Comparison of ENCODE assay signal across 12 cellular contexts in genomic region chr3:72818915-72819314, GRCh38. TPM values are rescaled to one million over a fixed set of nuclear protein-coding genes. Genes with fewer than 3 reads are reported as not detected.
A peak's percentile ranks its signal among the peaks of the same experiment; 100 is the strongest.
DNase-seq lines count a peak whose midpoint lies in the region; ATAC-seq, FAIRE-seq and TF ChIP-seq lines count a peak whose summit lies in the region.
"Had no signal": no experiment of that assay in that cellular context is flagged by ENCODE, and none has a peak within 500 bp of the region (broad histone marks: within the 10 kb centered on the region; RNA-seq: fewer than 3 reads in every experiment).

No MANE protein-coding gene starts in this region.

- H3K27ac ChIP-seq in gastroesophageal sphincter (no peak overlapping the region), right atrium auricular region (no peak overlapping the region)
- H3K27ac ChIP-seq: epithelial cell of prostate had no signal

- no peaks in the 10 kb centered on the region for H3K9me3 Mint-ChIP-seq in effector memory CD8-positive, alpha-beta T cell
- H3K9me3 Mint-ChIP-seq: naive B cell had no signal

- peaks cover 15% of the 10 kb centered on the region for H3K36me3 Mint-ChIP-seq in effector memory CD8-positive, alpha-beta T cell (ENCODE audit: insufficient read depth)

- no peaks in the 10 kb centered on the region for H3K27me3 Mint-ChIP-seq in effector memory CD8-positive, alpha-beta T cell
- H3K27me3 Mint-ChIP-seq: naive B cell had no signal

- H3K9me3 ChIP-seq in gastroesophageal sphincter: no peaks in the 10 kb centered on the region
- no peaks in the 10 kb centered on the region for H3K9me3 ChIP-seq in right atrium auricular region

- H3K4me1 ChIP-seq in gastroesophageal sphincter (peaks cover 14 to 51% (median 22%) of the 10 kb centered on the region in 3 donors), right atrium auricular region (peaks cover 0 to 41% of the 10 kb centered on the region in 2 donors)

- TF ChIP-seq EP300 in gastroesophageal sphincter (IDR thresholded peaks at IDR 0.05): no peak

- no peak overlapping the region for H3K4me3 Mint-ChIP-seq in effector memory CD8-positive, alpha-beta T cell
- H3K4me3 Mint-ChIP-seq: naive B cell had no signal

- H3K27me3 ChIP-seq in gastroesophageal sphincter (no peaks in the 10 kb centered on the region), right atrium auricular region (no peaks in the 10 kb centered on the region)

- no peaks in the 10 kb centered on the region for H3K4me1 Mint-ChIP-seq in effector memory CD8-positive, alpha-beta T cell (ENCODE audit: low read depth in 2 of 2)

- 67 to 69% methylated on average over 1 of the region's 1 CpG for WGBS in gastroesophageal sphincter (ENCODE audit: low coverage in 1 of 2), 2 donors

- peaks cover 0 to 6% of the 10 kb centered on the region in 2 donors for H3K36me3 ChIP-seq in gastroesophageal sphincter
- H3K36me3 ChIP-seq in right atrium auricular region: peaks cover 3% of the 10 kb centered on the region

- ATAC-seq in gastroesophageal sphincter: peak; percentile 71
- ATAC-seq in effector memory CD8-positive, alpha-beta T cell (replicated peaks): no peak

- peak; percentile 63 for DNase-seq in AG08395 (ENCODE audit: low spot score)
- peak; percentile 30 for DNase-seq in GM03348 (ENCODE audit: low spot score)
- DNase-seq in amniotic epithelial cell (ENCODE audit: low read depth): peak; percentile 97
- DNase-seq in right atrium auricular region (ENCODE audit: low spot score): no peak
- DNase-seq in effector memory CD8-positive, alpha-beta T cell: no peak
- DNase-seq in GM12892 (ENCODE audit: insufficient read length): no peak
- no peak for DNase-seq in middle frontal gyrus (ENCODE audit: extremely low spot score, low spot score)
- DNase-seq: KBM-7, kidney, naive B cell had no signal

- FAIRE-seq in GM12892 (lab: Jason Lieb, UNC): no peak
- FAIRE-seq: kidney had no signal

- TF ChIP-seq CTCF in gastroesophageal sphincter (IDR thresholded peaks at IDR 0.05) (no peak), right atrium auricular region (IDR thresholded peaks at IDR 0.05) (no peak)

- TF ChIP-seq POLR2A in gastroesophageal sphincter (IDR thresholded peaks at IDR 0.05) (no peak), GM12892 (IDR thresholded peaks at IDR 0.05; ENCODE audit: low read depth, low read length) (no peak)

- no peak overlapping the region for H3K27ac Mint-ChIP-seq in effector memory CD8-positive, alpha-beta T cell

- H3K4me3 ChIP-seq in gastroesophageal sphincter (no peak overlapping the region), right atrium auricular region (no peak overlapping the region)

RNA-seq across cellular contexts. Expression of gene SHQ1, which starts 29.3 kb away (rescaled TPM):
- 10 to 100 TPM in 2 of 4 donors, 1 to 10 TPM in 2; 7.0 to 17.1 (median 11.2) TPM for total RNA-seq in gastroesophageal sphincter
- total RNA-seq in right atrium auricular region: 10 to 100 TPM; 16.5 to 19.5 TPM
- polyA plus RNA-seq in GM12892 (2012; ENCODE audit: missing spikeins): 14.8 TPM

Comparison
In these comparisons a context has a peak if more than half of its experiments do, and no peak if none do; other contexts are left out.
1. DNase-seq: peak in AG08395 (single experiment), GM03348 (single experiment) and amniotic epithelial cell (single experiment); none in right atrium auricular region (single experiment), effector memory CD8-positive, alpha-beta T cell (0 of 3), GM12892 (single experiment) and middle frontal gyrus (single experiment).